Comparison of ENCODE assay signal across 9 cellular contexts in the genomic region with DNA sequence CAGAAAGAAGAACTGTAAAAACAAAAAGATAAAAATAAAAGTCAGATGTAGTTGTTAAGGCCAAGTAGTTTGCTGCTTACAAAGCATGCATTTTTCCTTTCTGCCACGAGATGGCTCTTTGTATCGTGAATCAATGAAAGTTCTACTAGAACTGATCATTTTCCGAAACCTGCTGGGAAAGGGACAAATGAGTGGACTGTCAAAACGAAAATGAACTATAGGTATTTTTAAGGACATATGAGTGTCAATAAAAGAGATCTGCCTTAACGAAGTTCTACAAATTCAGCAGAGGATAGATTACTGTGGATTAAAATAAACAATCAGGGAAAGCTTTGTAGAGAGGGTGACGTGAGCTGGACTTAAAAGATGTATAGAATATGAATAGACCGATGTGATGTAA. TPM values are rescaled to one million over a fixed set of nuclear protein-coding genes. Genes with fewer than 3 reads are reported as not detected.
DNase-seq lines count a peak whose midpoint lies in the region; ATAC-seq and TF ChIP-seq lines count a peak whose summit lies in the region.
"Had no signal": no experiment of that assay in that cellular context is flagged by ENCODE, and none has a peak within 500 bp of the region (broad histone marks: within the 10 kb centered on the region; RNA-seq: fewer than 3 reads in every experiment).

No MANE protein-coding gene starts in this region.

- H3K27me3 Mint-ChIP-seq in stimulated activated naive B cell treated with anti-CD40 and anti-IgM and Interleukin-4, amounts not matched to agents 10 μg/mL and 1 μg/mL and 100 μg/mL, for 72 hours, result peaks cover 4 to 7% of the 10 kb centered on the region in 2 donors

- no peak overlapping the region for H3K4me3 Mint-ChIP-seq in stimulated activated naive B cell treated with anti-CD40 and anti-IgM and Interleukin-4, amounts not matched to agents 10 μg/mL and 1 μg/mL and 100 μg/mL, for 72 hours

- peak; percentile 68 for TF ChIP-seq CTCF in fibroblast of villous mesenchyme (IDR thresholded peaks at IDR 0.05; ENCODE audit: insufficient read depth, low read depth, low read length)

- no peaks in the 10 kb centered on the region for H3K36me3 Mint-ChIP-seq in stimulated activated naive B cell treated with anti-CD40 and anti-IgM and Interleukin-4, amounts not matched to agents 10 μg/mL and 1 μg/mL and 100 μg/mL, for 72 hours
- H3K36me3 Mint-ChIP-seq: activated naive CD4-positive, alpha-beta T cell treated with anti-CD3 and anti-CD28 coated beads, Interleukin-2, amount 50 U/mL, for 72 hours had no signal

- ATAC-seq in HG03439 (IDR thresholded peaks at IDR 0.05; ENCODE audit: unreplicated experiment), result no peak
- ATAC-seq in stimulated activated naive B cell treated with anti-CD40 and anti-IgM and Interleukin-4, amounts not matched to agents 10 μg/mL and 1 μg/mL and 100 μg/mL, for 72 hours (replicated peaks), result no peak
- ATAC-seq: activated naive CD4-positive, alpha-beta T cell treated with anti-CD3 and anti-CD28 coated beads, Interleukin-2, amount 50 U/mL, for 72 hours had no signal

- H3K9me3 Mint-ChIP-seq in stimulated activated naive B cell treated with anti-CD40 and anti-IgM and Interleukin-4, amounts not matched to agents 10 μg/mL and 1 μg/mL and 100 μg/mL, for 72 hours, result no peaks in the 10 kb centered on the region
- H3K9me3 Mint-ChIP-seq: activated naive CD4-positive, alpha-beta T cell treated with anti-CD3 and anti-CD28 coated beads, Interleukin-2, amount 50 U/mL, for 72 hours had no signal

- peaks cover 0 to 2% of the 10 kb centered on the region in 2 donors for H3K4me1 Mint-ChIP-seq in stimulated activated naive B cell treated with anti-CD40 and anti-IgM and Interleukin-4, amounts not matched to agents 10 μg/mL and 1 μg/mL and 100 μg/mL, for 72 hours

- H3K27ac Mint-ChIP-seq in stimulated activated naive B cell treated with anti-CD40 and anti-IgM and Interleukin-4, amounts not matched to agents 10 μg/mL and 1 μg/mL and 100 μg/mL, for 72 hours, result no peak overlapping the region
- H3K27ac Mint-ChIP-seq: activated naive CD4-positive, alpha-beta T cell treated with anti-CD3 and anti-CD28 coated beads, Interleukin-2, amount 50 U/mL, for 72 hours had no signal

- no peak overlapping the region for H3K4me3 ChIP-seq in fibroblast of villous mesenchyme (ENCODE audit: low read depth, low read length)
- H3K4me3 ChIP-seq in skeletal muscle cell (ENCODE audit: low read depth, low read length), result no peak overlapping the region

- peak; percentile 21 for DNase-seq in NCI-H510A treated with DMSO at 0.1 percent for 48 hours (lab: John Stamatoyannopoulos, UW)
- DNase-seq in NCI-H510A (lab: John Stamatoyannopoulos, UW), result no peak
- peak; percentile 30 for DNase-seq in HT1080 (ENCODE audit: low read depth)
- DNase-seq in SKM-1 treated with dmso at 0.1 percent for 144 hours (lab: John Stamatoyannopoulos, UW; ENCODE audit: unreplicated experiment), result peak; percentile 18
- DNase-seq in fibroblast of villous mesenchyme (ENCODE audit: low read depth), result peak; percentile 62
- peak; percentile 16 for DNase-seq in skeletal muscle cell (ENCODE audit: low read depth)
- no peak for DNase-seq in stimulated activated naive B cell treated with anti-CD40 and anti-IgM and Interleukin-4, amounts not matched to agents 10 μg/mL and 1 μg/mL and 100 μg/mL, for 72 hours

RNA-seq across cellular contexts. Expression of a gene that starts 15.0 kb away (rescaled TPM):
- not detected in 2 replicates for total RNA-seq in HT1080 (2014; rRNA removed; shearing (Covaris generic))
- not detected in 2 replicates for polyA plus RNA-seq in HT1080 (2015; cell fraction: cytosol; rRNA removed)
- not detected in 2 replicates for polyA plus RNA-seq in HT1080 (2015; cell fraction: nucleus; rRNA removed)
- total RNA-seq in fibroblast of villous mesenchyme, result not detected in 2 replicates
- total RNA-seq: activated naive CD4-positive, alpha-beta T cell treated with anti-CD3 and anti-CD28 coated beads, Interleukin-2, amount 50 U/mL, for 72 hours had no signal

Comparison
In these comparisons a context has a peak if more than half of its experiments do, and no peak if none do; other contexts are left out.
1. DNase-seq: peak in NCI-H510A treated with DMSO at 0.1 percent for 48 hours (single experiment), HT1080 (single experiment), SKM-1 treated with dmso at 0.1 percent for 144 hours (single experiment), fibroblast of villous mesenchyme (single experiment) and skeletal muscle cell (single experiment); none in NCI-H510A (single experiment) and stimulated activated naive B cell treated with anti-CD40 and anti-IgM and Interleukin-4, amounts not matched to agents 10 μg/mL and 1 μg/mL and 100 μg/mL, for 72 hours (single experiment).